Comparison of ENCODE assay signal across 17 cellular contexts in genomic region chr11:10355257-10355661, GRCh38. TPM values are rescaled to one million over a fixed set of nuclear protein-coding genes. Genes with fewer than 3 reads are reported as not detected.
DNase-seq lines count a peak whose midpoint lies in the region; ATAC-seq, FAIRE-seq and TF ChIP-seq lines count a peak whose summit lies in the region.
"Had no signal": no experiment of that assay in that cellular context is flagged by ENCODE, and none has a peak within 500 bp of the region (broad histone marks: within the 10 kb centered on the region; RNA-seq: fewer than 3 reads in every experiment).

No MANE protein-coding gene starts in this region.

- no TSS peak for BruUV-seq in K562 (replicated peaks; lab: Mats Ljungman, UMichigan)

- H3K27ac ChIP-seq in SK-N-SH (ENCODE audit: low read depth in 2 of 2, low read length in 1 of 2), result no peak overlapping the region
- H3K27ac ChIP-seq in K562 (ENCODE audit: extremely low read depth, low read depth, low read length), result no peak overlapping the region
- H3K27ac ChIP-seq in foreskin keratinocyte, result peak overlapping the region; percentile 36
- no peak overlapping the region for H3K27ac ChIP-seq in upper lobe of right lung
- no peak overlapping the region for H3K27ac ChIP-seq in spleen
- H3K27ac ChIP-seq: cardiac muscle cell, neutrophil had no signal

- no peaks in the 10 kb centered on the region for H3K9me2 ChIP-seq in SK-N-SH

- TF ChIP-seq EP300 in SK-N-SH (IDR thresholded peaks at IDR 0.05; ENCODE audit: borderline replicate concordance in 1 of 2, low read depth in 1 of 2, low read length in 1 of 2), result no peak
- no peak for TF ChIP-seq EP300 in K562 (IDR thresholded peaks at IDR 0.05; ENCODE audit: low read length)

- H3K4me2 ChIP-seq in SK-N-SH, result no peak overlapping the region
- H3K4me2 ChIP-seq in K562 (ENCODE audit: insufficient read depth, low read length), result no peak overlapping the region

- no peak for ATAC-seq in SK-N-SH treated with all-trans-retinoic acid at 6 μM for 48 hours
- ATAC-seq in K562, result no peak
- peak; percentile 58 for ATAC-seq in foreskin keratinocyte
- peak; percentile 65 for ATAC-seq in upper lobe of right lung
- ATAC-seq in HG03095 (IDR thresholded peaks at IDR 0.05; ENCODE audit: unreplicated experiment), result no peak

- TF ChIP-seq POLR2A in K562 (conservative IDR thresholded peaks at IDR 0.05) (no peak), spleen (IDR thresholded peaks at IDR 0.05) (no peak)

- H3K4me3 ChIP-seq in SK-N-SH (ENCODE audit: low read depth in 2 of 2, low read length in 1 of 2) (no peak overlapping the region), K562 (no peak overlapping the region), upper lobe of right lung (no peak overlapping the region), spleen (no peak overlapping the region)
- H3K4me3 ChIP-seq: cardiac muscle cell had no signal

- H3K9me1 ChIP-seq in K562 (ENCODE audit: control insufficient read depth, insufficient read depth, low read length), result no peaks in the 10 kb centered on the region

- TF ChIP-seq CTCF in SK-N-SH (IDR thresholded peaks at IDR 0.05) (no peak), K562 (IDR thresholded peaks at IDR 0.05 in 2 of 3, conservative IDR thresholded peaks at IDR 0.05 in 1 of 3; ENCODE audit: insufficient read depth in 2 of 3, low read depth in 1 of 3, low read length in 3 of 3) (no peak), foreskin keratinocyte (conservative IDR thresholded peaks at IDR 0.05) (no peak), upper lobe of right lung (IDR thresholded peaks at IDR 0.05) (no peak), spleen (IDR thresholded peaks at IDR 0.05 in 8 of 11, conservative IDR thresholded peaks at IDR 0.05 in 3 of 11) (no peak)

- DNase-seq in SK-N-SH, result no peak
- DNase-seq in K562 (ENCODE audit: extremely low read depth in 1 of 4, low spot score in 3 of 4), result no peak
- DNase-seq in foreskin keratinocyte, result peak; percentile 91
- no peak for DNase-seq in upper lobe of right lung
- DNase-seq in DMS79 (lab: John Stamatoyannopoulos, UW), result no peak
- DNase-seq in spleen, result no peak
- DNase-seq: activated CD4-positive, alpha-beta T cell treated with anti-CD3 and anti-CD28 coated beads for 48 hours; activated naive CD4-positive, alpha-beta T cell treated with anti-CD3 and anti-CD28 coated beads, Interleukin-2, amount 50 U/mL, for 16 hours; CD8-positive, alpha-beta memory T cell; effector CD4-positive, alpha-beta T cell; stimulated activated CD4-positive, alpha-beta T cell treated with anti-CD3 and anti-CD28 coated beads, Interleukin-4, amount 100 ng/mL, for 4 hours; T-helper 9 cell had no signal

- in situ Hi-C loops in K562 (cut with MboI), result no loop called here

- H3K9me3 ChIP-seq in SK-N-SH (0 out of 2 replicates have a peak, but pooled peaks cover 4% of the 10 kb centered on the region), K562 (replicated peaks; ENCODE audit: control insufficient read depth, insufficient read depth, low read depth, low read length) (no peaks in the 10 kb centered on the region), upper lobe of right lung (no peaks in the 10 kb centered on the region), spleen (no peaks in the 10 kb centered on the region)
- H3K9me3 ChIP-seq: neutrophil had no signal

- CTCF ChIA-PET in SK-N-SH (lab: Yijun Ruan, JAX) (interaction anchor here (3.6 kb wide), 1 partner anchor 12 kb away, joined by 14 read pairs; no protein-coding TSS in a partner anchor), K562 (lab: Yijun Ruan, JAX; ENCODE audit: low intra/inter-chr PET ratio) (no interaction called here)

- TF ChIP-seq RAD21 in SK-N-SH (IDR thresholded peaks at IDR 0.05; ENCODE audit: low read length), result no peak
- TF ChIP-seq RAD21 in K562 (CRISPR knock-in tag; conservative IDR thresholded peaks at IDR 0.05 in 1 of 2, IDR thresholded peaks at IDR 0.05 in 1 of 2), result no peak

- H3K4me1 ChIP-seq in SK-N-SH (ENCODE audit: control insufficient read depth in 1 of 2, insufficient read depth in 2 of 2, low read depth in 1 of 2, low read length in 1 of 2) (peaks cover 13 to 21% of the 10 kb centered on the region in 2 experiments), K562 (replicated peaks in 1 of 2; ENCODE audit: control insufficient read depth in 2 of 2, insufficient read depth in 2 of 2, low read length in 2 of 2) (peaks cover 7 to 10% of the 10 kb centered on the region in 2 experiments; a peak in 3 of 5 replicates), foreskin keratinocyte (peaks cover 24% of the 10 kb centered on the region), upper lobe of right lung (peaks cover 17% of the 10 kb centered on the region), spleen (peaks cover 0 to 12% (median 0%) of the 10 kb centered on the region in 6 donors)

- POLR2A ChIA-PET in SK-N-SH (lab: Yijun Ruan, JAX) (no interaction called here), K562 (lab: Yijun Ruan, JAX) (interaction anchor here (0.6 kb wide), 1 partner anchor 11 kb away, joined by 3 read pairs; no protein-coding TSS in a partner anchor)

- no peak for FAIRE-seq in K562 (lab: Jason Lieb, UNC)
- FAIRE-seq: A204.1 had no signal

- intact Hi-C loops in K562 (cut with micrococcal nuclease), result no loop called here
- intact Hi-C loops in upper lobe of right lung (cut with DNase I), result no loop called here
- intact Hi-C loops in spleen (cut with DNase I; ENCODE audit: low total_unique reads), result no loop called here

- WGBS in SK-N-SH (ENCODE audit: low lambda C conversion rate), result 19% methylated on average over 2 of the region's 2 CpGs
- 5% methylated on average over 2 of the region's 2 CpGs for WGBS in K562 (ENCODE audit: insufficient coverage, low coverage, missing lambda C conversion rate)
- 6 to 23% (median 21%) methylated on average over 2 of the region's 2 CpGs for WGBS in spleen, 5 donors

- no peak overlapping the region for H3K9ac ChIP-seq in SK-N-SH
- no peak overlapping the region for H3K9ac ChIP-seq in K562 (ENCODE audit: insufficient read depth in 1 of 2, low read depth in 2 of 2, low read length in 2 of 2)

- H3K36me3 ChIP-seq in SK-N-SH (replicated peaks in 1 of 2; ENCODE audit: control insufficient read depth in 1 of 2, insufficient read depth in 2 of 2, low read length in 1 of 2) (no peaks in the 10 kb centered on the region), K562 (ENCODE audit: control insufficient read depth, insufficient read depth, low read length) (no peaks in the 10 kb centered on the region), upper lobe of right lung (no peaks in the 10 kb centered on the region), spleen (no peaks in the 10 kb centered on the region)
- H3K36me3 ChIP-seq: cardiac muscle cell, neutrophil had no signal

- H3K79me2 ChIP-seq in SK-N-SH (ENCODE audit: insufficient read depth) (no peaks in the 10 kb centered on the region), K562 (ENCODE audit: control insufficient read depth, insufficient read depth, low read length) (no peaks in the 10 kb centered on the region)

- H2AFZ ChIP-seq in SK-N-SH (ENCODE audit: low read depth) (no peak overlapping the region), K562 (ENCODE audit: low read depth, low read length) (no peak overlapping the region)

- no peaks in the 10 kb centered on the region for H3F3A ChIP-seq in SK-N-SH (replicated peaks; ENCODE audit: insufficient read depth)

- H4K20me1 ChIP-seq in SK-N-SH (ENCODE audit: insufficient read depth) (no peaks in the 10 kb centered on the region), K562 (replicated peaks; ENCODE audit: control insufficient read depth, insufficient read depth, low read length) (no peaks in the 10 kb centered on the region)

- H3K27me3 ChIP-seq in SK-N-SH (ENCODE audit: insufficient read depth) (no peaks in the 10 kb centered on the region), K562 (ENCODE audit: control insufficient read depth in 2 of 2, insufficient read depth in 2 of 2, low read length in 2 of 2) (peaks cover 2 to 6% of the 10 kb centered on the region in 2 experiments; a peak in 2 of 5 replicates), foreskin keratinocyte (no peaks in the 10 kb centered on the region), upper lobe of right lung (no peaks in the 10 kb centered on the region), spleen (replicated peaks in 1 of 7) (peaks cover 0 to 17% (median 0%) of the 10 kb centered on the region in 7 donors)
- H3K27me3 ChIP-seq: cardiac muscle cell, neutrophil had no signal

TF ChIP-seq in SK-N-SH treated with all-trans-retinoic acid at 6 μM for 48 hours, 23 proteins besides CTCF, POLR2A, EP300 and RAD21 (continues in another document):
- TF ChIP-seq ISL1 (CRISPR knock-in tag; IDR thresholded peaks at IDR 0.05) (0 out of 2 replicates have a peak, but pooled peaks have one; percentile 22), RARB (CRISPR knock-in tag; IDR thresholded peaks at IDR 0.05) (no peak)

TF ChIP-seq in SK-N-SH, 30 proteins besides CTCF, POLR2A, EP300 and RAD21:
- TF ChIP-seq MXI1 (IDR thresholded peaks at IDR 0.05; ENCODE audit: low read depth, low read length), result no peak
- no peak for TF ChIP-seq GATA2 (CRISPR knock-in tag; IDR thresholded peaks at IDR 0.05)

TF ChIP-seq in K562, 482 proteins besides CTCF, POLR2A, EP300 and RAD21 (continues in another document):
- TF ChIP-seq SMAD3 (CRISPR knock-in tag; conservative IDR thresholded peaks at IDR 0.05) (no peak), MEIS2 (IDR thresholded peaks at IDR 0.05; ENCODE audit: partially characterized antibody) (peak; percentile 55)

RNA-seq across cellular contexts. Expression of gene ADM, which starts 50.4 kb away (rescaled TPM):
- 35.4 and 50.6 TPM in 2 replicates for polyA plus RNA-seq in SK-N-SH (2012; rRNA removed)
- polyA plus RNA-seq in SK-N-SH (2012; cell fraction: cytosol; rRNA removed), result 26.5 and 32.6 TPM in 2 replicates
- 75.7 and 120 TPM in 2 replicates for polyA plus RNA-seq in SK-N-SH (2012; cell fraction: nucleus; rRNA removed)
- total RNA-seq in K562 (2011; cell fraction: chromatin; rRNA removed; ENCODE audit: low replicate concordance), result 0.35 and 1.2 TPM in 2 replicates
- 0.39 and 1.7 TPM in 2 replicates for total RNA-seq in K562 (2011; cell fraction: nucleolus; rRNA removed)
- total RNA-seq in K562 (2011; cell fraction: nucleoplasm; rRNA removed), result 0.46 and 1.0 TPM in 2 replicates
- not detected in 2 replicates for total RNA-seq in K562 (2014; rRNA removed)
- total RNA-seq in K562 (2014; rRNA removed; fragmentation: Illumina TruSeq; extraction: Trizol), result not detected in 2 replicates
- not detected in 2 replicates for total RNA-seq in K562 (2015; rRNA removed; fragmentation: Illumina TruSeq; extraction: Trizol)
- total RNA-seq in K562 (2021), result 0.49 and 0.78 TPM in 2 replicates
- polyA plus RNA-seq in K562 (2011; rRNA removed), result 0.32 and 0.47 TPM in 2 replicates
- 0.25 and 0.59 TPM in 2 replicates for polyA plus RNA-seq in K562 (2011; cell fraction: cytosol; rRNA removed)
- 0.63 and 1.0 TPM in 2 replicates for polyA plus RNA-seq in K562 (2011; cell fraction: nucleus; rRNA removed)
- 0.21 and 0.30 TPM in 2 replicates for polyA plus RNA-seq in K562 (2012)
- not detected in 2 replicates for polyA plus RNA-seq in K562 (2014; fragmentation: Illumina TruSeq; extraction: Trizol)
- not detected for polyA plus RNA-seq in K562 (2014; fragmentation: Nextera tagmentation; extraction: Ambion mirVana)
- 0.20 and 0.23 TPM in 2 replicates for polyA plus RNA-seq in K562 (2014; rRNA removed)
- not detected in 2 replicates for polyA minus RNA-seq in K562 (2011; rRNA and poly(A)+ RNA removed)
- 0.67 and 0.73 TPM in 2 replicates for polyA minus RNA-seq in K562 (2011; cell fraction: cytosol; rRNA and poly(A)+ RNA removed)
- polyA minus RNA-seq in K562 (2011; cell fraction: nucleus; rRNA and poly(A)+ RNA removed), result 0.40 and 0.89 TPM in 2 replicates
- 28.7 and 34.1 TPM in 2 replicates for total RNA-seq in foreskin keratinocyte
- polyA plus RNA-seq in foreskin keratinocyte, result 20.8 and 26.6 TPM in 2 replicates
- 24.5 TPM for total RNA-seq in upper lobe of right lung
- total RNA-seq in spleen, result 10 to 100 TPM; 25.6 to 88.0 (median 38.3) TPM
- 1 to 10 TPM; 5.2 to 7.8 (median 7.3) TPM for polyA plus RNA-seq in spleen

Comparison
In these comparisons a context has a peak if more than half of its experiments do, and no peak if none do; other contexts are left out.
1. ATAC-seq: peak in foreskin keratinocyte (single experiment) and upper lobe of right lung (single experiment); none in SK-N-SH treated with all-trans-retinoic acid at 6 μM for 48 hours (single experiment), K562 (single experiment) and HG03095 (single experiment).
2. DNase-seq: peak in foreskin keratinocyte (2 of 2); none in SK-N-SH (single experiment), K562 (0 of 4), upper lobe of right lung (single experiment), DMS79 (single experiment) and spleen (single experiment).